In the genomic region with DNA sequence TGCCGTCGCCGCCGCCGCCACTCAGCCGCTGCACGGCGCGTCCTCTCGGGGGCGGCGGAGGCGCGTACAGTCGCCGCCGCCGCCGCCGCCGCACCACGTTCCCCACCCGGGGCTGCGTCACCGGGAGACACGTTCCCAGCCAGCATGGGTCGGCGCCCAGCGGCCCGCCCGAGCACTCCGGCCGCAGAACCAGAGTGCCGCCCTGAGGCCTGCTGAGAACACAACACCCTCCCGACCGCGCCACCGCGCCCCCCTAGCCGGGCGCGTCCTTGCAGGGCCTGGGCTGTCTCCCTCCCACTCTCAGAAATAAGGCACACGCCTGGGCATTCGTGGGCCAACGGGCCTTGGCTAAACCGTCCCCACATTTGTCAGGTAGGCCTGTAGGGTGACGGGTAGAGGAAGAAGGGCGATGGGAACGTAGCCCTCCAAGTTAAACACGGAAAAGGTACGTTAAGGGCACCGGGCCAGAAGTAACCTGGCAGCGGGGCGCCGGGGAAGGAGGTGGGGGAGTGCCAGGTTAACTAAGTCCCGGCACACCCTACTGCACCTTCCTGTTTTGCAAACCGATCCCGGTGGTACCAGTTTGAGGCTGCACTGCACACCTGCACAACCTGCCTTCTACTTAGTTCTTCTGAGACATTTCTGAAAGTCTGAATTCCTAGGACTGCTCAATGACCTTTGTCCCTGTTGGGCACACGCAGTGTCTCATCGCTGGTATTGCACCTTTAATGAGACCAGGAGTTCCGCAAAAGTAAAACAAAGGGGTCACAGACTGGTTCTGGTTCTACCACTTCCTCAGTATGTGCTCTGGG, we compare ENCODE assay signal across 8 cellular contexts. TPM values are rescaled to one million over a fixed set of nuclear protein-coding genes. Genes with fewer than 3 reads are reported as not detected.
DNase-seq lines count a peak whose midpoint lies in the region; ATAC-seq and TF ChIP-seq lines count a peak whose summit lies in the region.

A gene (minus strand): TSS at position 68 of the 812 bp plus-strand sequence. CDS start 520 bp downstream, outside the sequence.

- CTCF ChIA-PET in BJ (lab: Yijun Ruan, JAX), result interaction anchor here (0.6 to 2.3 kb wide), 22 partner anchors 8 to 326 kb away, joined by 3 to 18 read pairs (median 3); a partner anchor contains a TSS

- H3K36me3 ChIP-seq in BJ (ENCODE audit: control insufficient read depth, insufficient read depth, low read length), result no peaks in the 10 kb centered on the region

- H3K27ac ChIP-seq in cingulate gyrus (ENCODE audit: low read depth, low read length) (peak within 1 kb of the TSS; percentile 93), layer of hippocampus (ENCODE audit: low read depth, low read length) (peak within 1 kb of the TSS; percentile 94)

- TF ChIP-seq POLR2A in GM19193 (IDR thresholded peaks at IDR 0.05; ENCODE audit: extremely low read depth, insufficient read depth, insufficient read length), result peak; percentile 49

- DNase-seq in BJ (ENCODE audit: low read depth) (no peak), NCI-H460 (ENCODE audit: extremely low read depth, low read depth) (peak; percentile 87)
- peak; percentile 86 to 90 for DNase-seq in activated CD4-positive, alpha-beta T cell treated with anti-CD3 and anti-CD28 coated beads for 4 hours
- DNase-seq in stimulated activated CD4-positive, alpha-beta T cell treated with anti-CD3 and anti-CD28 coated beads, Interleukin-1b, Interleukin-23, amount 100 ng/mL, for 24 hours (ENCODE audit: low read depth in 4 of 4, low spot score in 1 of 4), result peak; percentile 71 to 84 (median 78)

- TF ChIP-seq CTCF in BJ (IDR thresholded peaks at IDR 0.05; ENCODE audit: insufficient read depth, low read depth, low read length), result peak; percentile 84

- POLR2A ChIA-PET in BJ (lab: Charles Lee), result no interaction called here

- peak within 1 kb of the TSS; percentile 92 for H3K4me3 ChIP-seq in BJ (ENCODE audit: low read depth, low read length)

- peak; percentile 97 for ATAC-seq in HG03432 (IDR thresholded peaks at IDR 0.05; ENCODE audit: unreplicated experiment)

- no peaks in the 10 kb centered on the region for H3K27me3 ChIP-seq in BJ (ENCODE audit: control insufficient read depth, insufficient read depth, low read length)
- no peaks in the 10 kb centered on the region for H3K27me3 ChIP-seq in layer of hippocampus (ENCODE audit: control insufficient read depth, insufficient read depth, low read length)

RNA-seq across cellular contexts. Expression of the gene that starts here (rescaled TPM):
- 8.8 and 15.7 TPM in 2 replicates for polyA plus RNA-seq in BJ (2011; rRNA removed)
- 10.4 and 12.2 TPM in 2 replicates for polyA minus RNA-seq in BJ (2011; rRNA and poly(A)+ RNA removed)
- 37.1 and 42.5 TPM in 2 replicates for total RNA-seq in NCI-H460 (2014; rRNA removed; shearing (Covaris generic))
- polyA plus RNA-seq in NCI-H460 (2014; cell fraction: nucleus; rRNA removed), result 144 and 236 TPM in 2 replicates
